ENCODE assay signal across 13 cellular contexts in the genomic region with DNA sequence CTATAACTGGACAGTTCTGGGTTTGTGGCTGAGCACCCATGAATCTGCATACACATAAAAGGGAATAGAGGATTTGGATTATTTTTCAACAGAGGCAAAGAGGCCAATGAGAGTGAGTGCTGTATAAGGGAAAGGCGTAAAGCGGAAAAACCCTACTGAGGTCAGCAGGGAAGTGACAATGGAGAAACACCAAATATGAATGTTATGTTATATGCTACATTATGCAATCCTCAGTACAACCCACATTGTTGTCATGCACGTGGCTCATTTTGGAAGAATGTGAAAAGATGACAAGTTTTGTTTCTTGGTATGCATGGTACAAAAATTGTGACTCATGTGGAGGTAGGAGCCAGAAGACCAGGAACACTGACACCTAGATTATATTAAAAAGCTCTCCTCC.
DNase-seq lines count a peak whose midpoint lies in the region; ATAC-seq, FAIRE-seq and TF ChIP-seq lines count a peak whose summit lies in the region.
"Had no signal": no experiment of that assay in that cellular context is flagged by ENCODE, and none has a peak within 500 bp of the region (broad histone marks: within the 10 kb centered on the region; RNA-seq: fewer than 3 reads in every experiment).

No MANE protein-coding gene starts in this region.

- peak; percentile 83 for FAIRE-seq in astrocyte (lab: Jason Lieb, UNC)

- H3K36me3 ChIP-seq in astrocyte (ENCODE audit: insufficient read depth, low read length) = no peaks in the 10 kb centered on the region
- H3K36me3 ChIP-seq in kidney epithelial cell (ENCODE audit: control insufficient read depth, insufficient read depth, low read length) = no peaks in the 10 kb centered on the region

- H3K4me1 Mint-ChIP-seq in astrocyte (ENCODE audit: low read depth, unreplicated experiment) = peaks cover 9% of the 10 kb centered on the region

- H3K9me3 ChIP-seq in astrocyte (ENCODE audit: insufficient read depth, low read depth, low read length) = no peaks in the 10 kb centered on the region

- H3K36me3 Mint-ChIP-seq in astrocyte (ENCODE audit: low read depth, unreplicated experiment) = peaks cover 8% of the 10 kb centered on the region

- no peaks in the 10 kb centered on the region for H3K79me2 ChIP-seq in astrocyte (ENCODE audit: insufficient read depth, low read length)

- H3K9ac ChIP-seq in astrocyte (ENCODE audit: low read length) = no peak overlapping the region

- H3K4me1 ChIP-seq in astrocyte (ENCODE audit: insufficient read depth, low read length) = peaks cover 6% of the 10 kb centered on the region

- H3K4me3 Mint-ChIP-seq in astrocyte (ENCODE audit: unreplicated experiment) = no peak overlapping the region

- H3K27me3 ChIP-seq in astrocyte (ENCODE audit: insufficient read depth, low read length) = no peaks in the 10 kb centered on the region
- H3K27me3 ChIP-seq in kidney epithelial cell (ENCODE audit: control insufficient read depth, insufficient read depth, low read length) = no peaks in the 10 kb centered on the region

- TF ChIP-seq CTCF in AG10803 (conservative IDR thresholded peaks at IDR 0.05; ENCODE audit: low read length) (no peak), astrocyte (IDR thresholded peaks at IDR 0.05; ENCODE audit: insufficient read depth, low read depth, low read length) (no peak), kidney epithelial cell (IDR thresholded peaks at IDR 0.05; ENCODE audit: insufficient read depth, low read length, poor library complexity, severe bottlenecking) (no peak)

- H3K27ac Mint-ChIP-seq in astrocyte (ENCODE audit: unreplicated experiment) = no peak overlapping the region

- DNase-seq in AG10803 (ENCODE audit: low read depth) = peak; percentile 78
- DNase-seq in HPDE6-E6E7 (ENCODE audit: extremely low spot score) = peak; percentile 6
- peak; percentile 67 for DNase-seq in astrocyte (ENCODE audit: low read depth)
- DNase-seq in kidney epithelial cell (ENCODE audit: low read depth) = peak; percentile 2
- no peak for DNase-seq in putamen (ENCODE audit: low spot score)
- no peak for DNase-seq in H4 (ENCODE audit: low spot score)
- DNase-seq in HuH-7.5 (ENCODE audit: low spot score) = no peak
- DNase-seq: activated CD4-positive, alpha-beta T cell treated with anti-CD3 and anti-CD28 coated beads, Interleukin-2, amount 50 U/mL, for 48 hours; effector CD4-positive, alpha-beta T cell; mesendoderm; stimulated activated CD4-positive, alpha-beta T cell treated with anti-CD3 and anti-CD28 coated beads, Interleukin-4, amount 100 ng/mL, for 24 hours; T-helper 2 cell had no signal

- ATAC-seq in GM21619 (IDR thresholded peaks at IDR 0.05; ENCODE audit: unreplicated experiment) = no peak

- H2AFZ ChIP-seq in astrocyte (ENCODE audit: low read depth, low read length) = no peak overlapping the region

- H3K4me2 ChIP-seq in astrocyte (ENCODE audit: low read length) = peak overlapping the region; percentile 2

- H4K20me1 ChIP-seq in astrocyte (ENCODE audit: insufficient read depth, low read length) = no peaks in the 10 kb centered on the region

- H3K9me3 Mint-ChIP-seq in astrocyte (ENCODE audit: unreplicated experiment) = no peaks in the 10 kb centered on the region

- no peak overlapping the region for H3K4me3 ChIP-seq in AG10803 (ENCODE audit: low read length)
- H3K4me3 ChIP-seq in astrocyte (ENCODE audit: insufficient read depth, low read depth, low read length) = no peak overlapping the region
- H3K4me3 ChIP-seq in kidney epithelial cell (ENCODE audit: low read depth, low read length) = no peak overlapping the region

- H3K27ac ChIP-seq in astrocyte (ENCODE audit: low read depth, low read length) = no peak overlapping the region

- H3K27me3 Mint-ChIP-seq in astrocyte (ENCODE audit: low read depth, unreplicated experiment) = no peaks in the 10 kb centered on the region

Comparison
In these comparisons a context has a peak if more than half of its experiments do, and no peak if none do; other contexts are left out.
1. DNase-seq: peak in AG10803 (single experiment), HPDE6-E6E7 (single experiment), astrocyte (single experiment) and kidney epithelial cell (single experiment); none in putamen (single experiment), H4 (single experiment) and HuH-7.5 (single experiment).